Comparison of ENCODE assay signal across 1 cellular context in genomic region chr2:98623657-98624056, GRCh38.
TF ChIP-seq lines count a peak whose summit lies in the region.

No MANE protein-coding gene starts in this region.

TF ChIP-seq in K562, 482 proteins besides CTCF, POLR2A, EP300 and RAD21:
- TF ChIP-seq ZBTB11 (CRISPR knock-in tag; IDR thresholded peaks at IDR 0.05) (no peak), POU5F1 (IDR thresholded peaks at IDR 0.05; ENCODE audit: borderline replicate concordance, low read depth, low read length, partially characterized antibody) (no peak), CREM (IDR thresholded peaks at IDR 0.05; ENCODE audit: low read depth) (no peak), ZNF695 (CRISPR knock-in tag; IDR thresholded peaks at IDR 0.05) (no peak), ZSCAN29 (IDR thresholded peaks at IDR 0.05) (no peak), ZNF395 (CRISPR knock-in tag; IDR thresholded peaks at IDR 0.05) (no peak), YY1 (IDR thresholded peaks at IDR 0.05; ENCODE audit: borderline replicate concordance in 1 of 3, control insufficient read depth in 1 of 3, extremely low read depth in 1 of 3, insufficient read depth in 3 of 3, insufficient read length in 1 of 3, insufficient replicate concordance in 2 of 3, low read depth in 1 of 3, low read length in 2 of 3) (no peak), ARNT (IDR thresholded peaks at IDR 0.05) (no peak), MAFG (tag; conservative IDR thresholded peaks at IDR 0.05) (no peak), PTTG1 (tag; IDR thresholded peaks at IDR 0.05; ENCODE audit: low read depth) (no peak), POLR3G (IDR thresholded peaks at IDR 0.05; ENCODE audit: extremely low read depth, insufficient read length, insufficient replicate concordance) (no peak), SRSF9 (IDR thresholded peaks at IDR 0.05; ENCODE audit: borderline replicate concordance, low read depth, low read length) (no peak), ZNF274 (IDR thresholded peaks at IDR 0.05; ENCODE audit: borderline replicate concordance, low read depth, low read length) (no peak), ZNF444 (CRISPR knock-in tag; IDR thresholded peaks at IDR 0.05) (no peak), ZNF212 (CRISPR knock-in tag; IDR thresholded peaks at IDR 0.05) (no peak)
